Comparison of ENCODE assay signal across 23 cellular contexts in the genomic region with DNA sequence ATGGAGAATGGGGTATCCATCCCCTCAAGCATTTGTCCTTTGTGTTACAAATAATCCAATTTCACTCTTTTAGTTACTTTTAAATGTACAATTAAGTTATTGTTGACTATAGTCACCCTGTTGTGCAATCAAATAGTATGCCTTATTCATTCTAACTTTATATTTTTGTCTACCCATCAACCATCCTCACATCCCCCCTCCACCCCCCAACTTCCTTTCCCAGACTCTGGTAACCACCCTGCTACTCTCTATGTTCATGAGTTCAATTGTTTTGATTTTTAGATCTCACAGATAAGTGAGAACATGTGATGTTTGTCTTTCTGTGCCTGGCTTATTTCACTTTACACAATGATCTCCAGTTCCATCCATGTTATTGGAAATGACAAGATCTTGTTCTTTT.
"Had no signal": no experiment of that assay in that cellular context is flagged by ENCODE, and none has a peak within 500 bp of the region (broad histone marks: within the 10 kb centered on the region; RNA-seq: fewer than 3 reads in every experiment).

No MANE protein-coding gene starts in this region.

- H3K27ac Mint-ChIP-seq: activated CD4-positive, alpha-beta memory T cell treated with anti-CD3 and anti-CD28 coated beads, Interleukin-2, amount 10 ng/mL, durations not matched to agents 7 days and 5 days; activated CD4-positive, alpha-beta T cell treated with anti-CD3 and anti-CD28 coated beads, Interleukin-2, amount 10 ng/mL, durations not matched to agents 24 days and 14 days; activated naive CD8-positive, alpha-beta T cell treated with anti-CD3 and anti-CD28 coated beads, Interleukin-2, amount 50 U/mL, for 24 hours; activated T-cell treated with anti-CD3 and anti-CD28 coated beads, Interleukin-2, amount 50 U/mL, for 72 hours; naive thymus-derived CD4-positive, alpha-beta T cell; stimulated activated memory B cell treated with anti-CD40 and anti-IgM and Interleukin-4, amounts not matched to agents 10 μg/mL and 1 μg/mL and 100 μg/mL, for 72 hours had no signal

- H3K4me1 ChIP-seq: body of pancreas, esophagus squamous epithelium, heart right ventricle, lower lobe of right lung, stomach, suprapubic skin, tibial nerve had no signal

- H3K27me3 Mint-ChIP-seq: activated CD4-positive, alpha-beta memory T cell treated with anti-CD3 and anti-CD28 coated beads, Interleukin-2, amount 10 ng/mL, durations not matched to agents 7 days and 5 days; activated CD4-positive, alpha-beta T cell treated with anti-CD3 and anti-CD28 coated beads, Interleukin-2, amount 10 ng/mL, durations not matched to agents 24 days and 14 days; stimulated activated memory B cell treated with anti-CD40 and anti-IgM and Interleukin-4, amounts not matched to agents 10 μg/mL and 1 μg/mL and 100 μg/mL, for 72 hours had no signal

- H3K4me3 ChIP-seq: body of pancreas, esophagus squamous epithelium, heart right ventricle, lower lobe of right lung, smooth muscle cell, stomach, suprapubic skin, tibial nerve had no signal

- H3K9me3 ChIP-seq: body of pancreas, esophagus squamous epithelium, heart right ventricle, lower lobe of right lung, stomach, suprapubic skin, tibial nerve had no signal

- H3K9me3 Mint-ChIP-seq: activated CD4-positive, alpha-beta memory T cell treated with anti-CD3 and anti-CD28 coated beads, Interleukin-2, amount 10 ng/mL, durations not matched to agents 7 days and 5 days; activated CD4-positive, alpha-beta T cell treated with anti-CD3 and anti-CD28 coated beads, Interleukin-2, amount 10 ng/mL, durations not matched to agents 24 days and 14 days; activated naive CD8-positive, alpha-beta T cell treated with anti-CD3 and anti-CD28 coated beads, Interleukin-2, amount 50 U/mL, for 24 hours had no signal

- H3K4me2 ChIP-seq: smooth muscle cell had no signal

- H3K36me3 ChIP-seq: esophagus squamous epithelium, heart right ventricle, lower lobe of right lung, stomach, suprapubic skin, tibial nerve had no signal

- DNase-seq: activated CD4-positive, alpha-beta memory T cell treated with anti-CD3 and anti-CD28 coated beads, Interleukin-2, amount 10 ng/mL, durations not matched to agents 7 days and 5 days; activated CD4-positive, alpha-beta T cell treated with anti-CD3 and anti-CD28 coated beads, Interleukin-2, amount 10 ng/mL, durations not matched to agents 24 days and 14 days; activated effector memory CD4-positive, alpha-beta T cell treated with anti-CD3 and anti-CD28 coated beads, Interleukin-2, amount 50 U/mL, for 16 hours; activated naive CD4-positive, alpha-beta T cell treated with anti-CD3 and anti-CD28 coated beads, Interleukin-2, amount 50 U/mL, for 16 hours; activated naive CD8-positive, alpha-beta T cell treated with anti-CD3 and anti-CD28 coated beads, Interleukin-2, amount 50 U/mL, for 24 hours; activated T-cell treated with anti-CD3 and anti-CD28 coated beads, Interleukin-2, amount 50 U/mL, for 72 hours; anterior cingulate cortex; body of pancreas; caudate nucleus; esophagus squamous epithelium; heart right ventricle; kidney; lower lobe of right lung; naive thymus-derived CD4-positive, alpha-beta T cell; occipital lobe; stimulated activated CD4-positive, alpha-beta T cell treated with anti-CD3 and anti-CD28 coated beads, Interleukin-15, amount 100 ng/mL, for 24 hours; stomach; T-helper 2 cell had no signal

- H3K27me3 ChIP-seq: body of pancreas, esophagus squamous epithelium, stomach, tibial nerve had no signal

- H3K36me3 Mint-ChIP-seq: naive thymus-derived CD4-positive, alpha-beta T cell; stimulated activated memory B cell treated with anti-CD40 and anti-IgM and Interleukin-4, amounts not matched to agents 10 μg/mL and 1 μg/mL and 100 μg/mL, for 72 hours had no signal

- H3K27ac ChIP-seq: body of pancreas, esophagus squamous epithelium, heart right ventricle, lower lobe of right lung, stomach, suprapubic skin, tibial nerve had no signal

- H3K4me1 Mint-ChIP-seq: activated CD4-positive, alpha-beta memory T cell treated with anti-CD3 and anti-CD28 coated beads, Interleukin-2, amount 10 ng/mL, durations not matched to agents 7 days and 5 days; activated CD4-positive, alpha-beta T cell treated with anti-CD3 and anti-CD28 coated beads, Interleukin-2, amount 10 ng/mL, durations not matched to agents 24 days and 14 days; activated naive CD8-positive, alpha-beta T cell treated with anti-CD3 and anti-CD28 coated beads, Interleukin-2, amount 50 U/mL, for 24 hours; naive thymus-derived CD4-positive, alpha-beta T cell; stimulated activated memory B cell treated with anti-CD40 and anti-IgM and Interleukin-4, amounts not matched to agents 10 μg/mL and 1 μg/mL and 100 μg/mL, for 72 hours had no signal

- H3K4me3 Mint-ChIP-seq: activated CD4-positive, alpha-beta memory T cell treated with anti-CD3 and anti-CD28 coated beads, Interleukin-2, amount 10 ng/mL, durations not matched to agents 7 days and 5 days; activated CD4-positive, alpha-beta T cell treated with anti-CD3 and anti-CD28 coated beads, Interleukin-2, amount 10 ng/mL, durations not matched to agents 24 days and 14 days; activated naive CD8-positive, alpha-beta T cell treated with anti-CD3 and anti-CD28 coated beads, Interleukin-2, amount 50 U/mL, for 24 hours; activated T-cell treated with anti-CD3 and anti-CD28 coated beads, Interleukin-2, amount 50 U/mL, for 72 hours; naive thymus-derived CD4-positive, alpha-beta T cell; neural crest cell; stimulated activated memory B cell treated with anti-CD40 and anti-IgM and Interleukin-4, amounts not matched to agents 10 μg/mL and 1 μg/mL and 100 μg/mL, for 72 hours had no signal
